ENCODE assay signal across 8 cellular contexts in the genomic region with DNA sequence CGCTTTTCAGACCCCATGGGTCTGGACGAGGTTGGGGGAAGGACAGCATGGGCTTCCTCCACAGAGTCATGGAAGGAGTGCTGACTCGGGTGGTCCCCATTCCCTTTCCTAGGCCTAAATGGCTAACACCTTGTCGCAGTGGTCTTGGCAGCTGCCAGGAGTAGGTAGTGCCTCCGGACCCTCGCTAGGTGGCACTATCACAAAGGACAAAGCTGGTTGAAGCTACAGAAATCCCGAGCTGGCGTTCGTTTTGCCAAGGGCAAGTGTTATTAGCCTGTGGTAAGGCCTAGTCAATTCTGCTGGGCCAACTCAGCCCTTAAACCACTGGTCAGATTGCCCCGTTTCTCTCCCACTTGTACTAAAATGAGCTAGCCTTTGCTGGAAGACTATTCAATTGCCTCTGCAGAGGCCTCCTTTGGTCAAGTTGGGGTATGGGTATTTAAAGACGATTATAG. TPM values are rescaled to one million over a fixed set of nuclear protein-coding genes. Genes with fewer than 3 reads are reported as not detected.
A peak's percentile ranks its signal among the peaks of the same experiment; 100 is the strongest.
DNase-seq lines count a peak whose midpoint lies in the region; ATAC-seq, FAIRE-seq and TF ChIP-seq lines count a peak whose summit lies in the region.

No MANE protein-coding gene starts in this region.

- H3K4me1 Mint-ChIP-seq in T-helper 2 cell treated with Interferon-gamma antibody and Interleukin-4, amounts not matched to agents 5 μg/mL and 100 μg/mL, for 36 hours (ENCODE audit: low read depth) = peaks cover 28% of the 10 kb centered on the region
- H3K4me1 Mint-ChIP-seq in astrocyte (ENCODE audit: low read depth, unreplicated experiment) = peaks cover 14% of the 10 kb centered on the region

- H3K4me3 ChIP-seq in astrocyte (ENCODE audit: insufficient read depth, low read depth, low read length) (peak overlapping the region; percentile 68), vagina (peak overlapping the region; percentile 78 to 85)

- no peaks in the 10 kb centered on the region for H3K27me3 Mint-ChIP-seq in T-helper 2 cell treated with Interferon-gamma antibody and Interleukin-4, amounts not matched to agents 5 μg/mL and 100 μg/mL, for 36 hours (ENCODE audit: low read depth)
- H3K27me3 Mint-ChIP-seq in astrocyte (ENCODE audit: low read depth, unreplicated experiment) = no peaks in the 10 kb centered on the region

- H3K27ac ChIP-seq in astrocyte (ENCODE audit: low read depth, low read length) (peak overlapping the region; percentile 79), vagina (peak overlapping the region; percentile 90)

- H3K27ac Mint-ChIP-seq in T-helper 2 cell treated with Interferon-gamma antibody and Interleukin-4, amounts not matched to agents 5 μg/mL and 100 μg/mL, for 36 hours = peak overlapping the region; percentile 94
- H3K27ac Mint-ChIP-seq in astrocyte (ENCODE audit: unreplicated experiment) = peak overlapping the region; percentile 91

- no peak for TF ChIP-seq POLR2A in vagina (IDR thresholded peaks at IDR 0.05)

- peaks cover 32% of the 10 kb centered on the region for H3K79me2 ChIP-seq in astrocyte (ENCODE audit: insufficient read depth, low read length)

- peak overlapping the region; percentile 78 for H3K9ac ChIP-seq in astrocyte (ENCODE audit: low read length)

- H2AFZ ChIP-seq in astrocyte (ENCODE audit: low read depth, low read length) = peak overlapping the region; percentile 96

- H3K4me2 ChIP-seq in astrocyte (ENCODE audit: low read length) = peak overlapping the region; percentile 91

- H3K27me3 ChIP-seq in astrocyte (ENCODE audit: insufficient read depth, low read length) (no peaks in the 10 kb centered on the region), vagina (no peaks in the 10 kb centered on the region)

- intact Hi-C loops in vagina (cut with DNase I) = loop anchor here (5.0 to 10.0 kb wide), 2 partner anchors 155 to 308 kb away; a partner anchor contains a TSS

- peaks cover 26% of the 10 kb centered on the region for H3K36me3 Mint-ChIP-seq in T-helper 2 cell treated with Interferon-gamma antibody and Interleukin-4, amounts not matched to agents 5 μg/mL and 100 μg/mL, for 36 hours (ENCODE audit: low read depth)
- peaks cover 12% of the 10 kb centered on the region for H3K36me3 Mint-ChIP-seq in astrocyte (ENCODE audit: low read depth, unreplicated experiment)

- H3K9me3 ChIP-seq in astrocyte (ENCODE audit: insufficient read depth, low read depth, low read length) = no peaks in the 10 kb centered on the region
- no peaks in the 10 kb centered on the region for H3K9me3 ChIP-seq in vagina

- H3K4me3 Mint-ChIP-seq in T-helper 2 cell treated with Interferon-gamma antibody and Interleukin-4, amounts not matched to agents 5 μg/mL and 100 μg/mL, for 36 hours = peak overlapping the region; percentile 89
- peak overlapping the region; percentile 85 for H3K4me3 Mint-ChIP-seq in astrocyte (ENCODE audit: unreplicated experiment)

- H3K4me1 ChIP-seq in astrocyte (ENCODE audit: insufficient read depth, low read length) = peaks cover 21% of the 10 kb centered on the region
- peaks cover 32% of the 10 kb centered on the region for H3K4me1 ChIP-seq in vagina

- peak; percentile 26 for ATAC-seq in HG02840 (IDR thresholded peaks at IDR 0.05; ENCODE audit: low FRiP score, unreplicated experiment)

- peaks cover 12% of the 10 kb centered on the region for H3K36me3 ChIP-seq in astrocyte (ENCODE audit: insufficient read depth, low read length)
- peaks cover 0 to 12% of the 10 kb centered on the region in 2 donors for H3K36me3 ChIP-seq in vagina

- TF ChIP-seq CTCF in astrocyte (IDR thresholded peaks at IDR 0.05; ENCODE audit: insufficient read depth, low read depth, low read length) (peak; percentile 97), vagina (IDR thresholded peaks at IDR 0.05) (peak; percentile 68 to 96 (median 94))

- peak; percentile 41 for FAIRE-seq in astrocyte (lab: Jason Lieb, UNC)

- no peaks in the 10 kb centered on the region for H3K9me3 Mint-ChIP-seq in T-helper 2 cell treated with Interferon-gamma antibody and Interleukin-4, amounts not matched to agents 5 μg/mL and 100 μg/mL, for 36 hours
- no peaks in the 10 kb centered on the region for H3K9me3 Mint-ChIP-seq in astrocyte (ENCODE audit: unreplicated experiment)

- DNase-seq in GM04503 (ENCODE audit: low read depth) = peak; percentile 53
- peak; percentile 99 for DNase-seq in NCI-H1694 treated with DMSO at 0.1 percent for 48 hours (lab: John Stamatoyannopoulos, UW)
- peak; percentile 79 for DNase-seq in T-helper 2 cell treated with Interferon-gamma antibody and Interleukin-4, amounts not matched to agents 5 μg/mL and 100 μg/mL, for 36 hours (ENCODE audit: low spot score)
- peak; percentile 79 for DNase-seq in astrocyte (ENCODE audit: low read depth)
- peak; percentile 81 for DNase-seq in hepatic stellate cell (ENCODE audit: low spot score)
- DNase-seq in putamen (ENCODE audit: low spot score) = peak; percentile 92
- DNase-seq in vagina (ENCODE audit: extremely low spot score in 2 of 2) = peak in 1 of 2 donors; percentile 97

- peaks cover 36% of the 10 kb centered on the region for H4K20me1 ChIP-seq in astrocyte (ENCODE audit: insufficient read depth, low read length)

RNA-seq across cellular contexts. Expression of a gene that starts 1.1 kb away (rescaled TPM):
- total RNA-seq in astrocyte = 85.3 and 85.4 TPM in 2 replicates
- total RNA-seq in vagina = 17.9 TPM

RNA-seq across cellular contexts. Expression of a gene that starts 8.1 kb away (rescaled TPM):
- 0.20 and 0.24 TPM in 2 replicates for total RNA-seq in astrocyte
- 0.74 TPM for total RNA-seq in vagina

RNA-seq across cellular contexts. Expression of a gene that starts 48.5 kb away (rescaled TPM):
- total RNA-seq in astrocyte (275 and 278 TPM in 2 replicates), vagina (92.1 TPM)

RNA-seq across cellular contexts. Expression of a gene that starts 57.3 kb away (rescaled TPM):
- not detected in 2 replicates for total RNA-seq in astrocyte
- 23.8 TPM for total RNA-seq in vagina

RNA-seq across cellular contexts. Expression of a gene that starts 57.5 kb away (rescaled TPM):
- not detected in 2 replicates for total RNA-seq in astrocyte
- 4.9 TPM for total RNA-seq in vagina
